ENCODE assay signal across 8 cellular contexts in genomic region chr19:4976412-4977298, GRCh38. TPM values are rescaled to one million over a fixed set of nuclear protein-coding genes. Genes with fewer than 3 reads are reported as not detected.
DNase-seq lines count a peak whose midpoint lies in the region; ATAC-seq lines count a peak whose summit lies in the region.

No MANE protein-coding gene starts in this region.

- intact Hi-C loops in left colon (cut with DNase I, micrococcal nuclease): no loop called here

- ATAC-seq in left colon (peak; percentile 20), HG02870 (IDR thresholded peaks at IDR 0.05; ENCODE audit: unreplicated experiment) (no peak)

- H3K9me3 ChIP-seq in subcutaneous abdominal adipose tissue (ENCODE audit: control insufficient read depth in 5 of 5, low read length in 5 of 5): no peaks in the 10 kb centered on the region

- H3K36me3 ChIP-seq in subcutaneous abdominal adipose tissue (ENCODE audit: control insufficient read depth in 5 of 5, insufficient read depth in 5 of 5, low read length in 5 of 5): no peaks in the 10 kb centered on the region

- DNase-seq in DMS79 (lab: John Stamatoyannopoulos, UW) (peak; percentile 61), NCI-H2029 (lab: John Stamatoyannopoulos, UW) (peak; percentile 41), caudate nucleus (lab: John Stamatoyannopoulos, UW) (peak in 32 of 61 donors; percentile 3 to 82 (median 37)), left colon (peak; percentile 46 to 80), NCI-H187 treated with DMSO at 0.1 percent for 48 hours (lab: John Stamatoyannopoulos, UW) (no peak)
- DNase-seq in stimulated activated CD4-positive, alpha-beta T cell treated with anti-CD3 and anti-CD28 coated beads, Interleukin-12 subunit alpha, Interleukin-12 subunit beta, amount 100 ng/mL, for 4 hours: no peak

- peak overlapping the region in 3 of 5 donors; percentile 33 to 62 (median 58) for H3K9ac ChIP-seq in subcutaneous abdominal adipose tissue (ENCODE audit: low read length in 5 of 5)

- H3K4me3 ChIP-seq in subcutaneous abdominal adipose tissue (ENCODE audit: low read depth in 1 of 5, low read length in 5 of 5): peak overlapping the region; percentile 38 to 47 (median 42)

- no peaks in the 10 kb centered on the region for H3K27me3 ChIP-seq in subcutaneous abdominal adipose tissue (ENCODE audit: control insufficient read depth in 5 of 5, insufficient read depth in 4 of 5, low read length in 5 of 5)

- H3K27ac ChIP-seq in caudate nucleus (ENCODE audit: low read depth, low read length) (peak overlapping the region; percentile 85), subcutaneous abdominal adipose tissue (ENCODE audit: low read depth, low read length) (peak overlapping the region; percentile 76)

- peaks cover 15 to 63% (median 62%) of the 10 kb centered on the region in 5 donors for H3K4me1 ChIP-seq in subcutaneous abdominal adipose tissue (ENCODE audit: control insufficient read depth in 5 of 5, insufficient read depth in 5 of 5, low read length in 5 of 5)

RNA-seq across cellular contexts. Expression of gene KDM4B, which starts 7.7 kb away (rescaled TPM):
- 10 to 100 TPM; 43.9 to 46.2 TPM for total RNA-seq in left colon

Comparison
In these comparisons a context has a peak if more than half of its experiments do, and no peak if none do; other contexts are left out.
1. DNase-seq: peak in DMS79 (single experiment), NCI-H2029 (single experiment), caudate nucleus (32 of 61) and left colon (2 of 2); none in stimulated activated CD4-positive, alpha-beta T cell treated with anti-CD3 and anti-CD28 coated beads, Interleukin-12 subunit alpha, Interleukin-12 subunit beta, amount 100 ng/mL, for 4 hours (single experiment) and NCI-H187 treated with DMSO at 0.1 percent for 48 hours (single experiment).